In the genomic region with DNA sequence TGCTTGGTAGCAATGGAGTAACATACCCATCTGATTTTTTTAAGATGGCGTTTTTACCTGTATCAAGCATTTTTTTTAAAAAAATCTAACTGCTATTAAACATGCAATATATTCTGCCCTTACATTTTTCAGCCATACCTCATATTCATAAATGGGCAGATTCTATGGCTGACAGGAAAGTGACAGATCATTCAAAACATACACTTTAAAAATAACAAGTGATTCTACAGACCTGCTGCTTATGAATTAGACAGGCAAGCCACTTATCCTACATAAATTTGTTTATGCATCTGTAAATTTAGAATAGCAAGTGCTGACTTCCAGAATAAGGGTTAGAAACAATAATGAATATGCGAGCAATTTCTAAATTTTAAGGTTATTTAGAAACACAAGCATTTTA, we compare ENCODE assay signal across 3 cellular contexts.
"Had no signal": no experiment of that assay in that cellular context is flagged by ENCODE, and none has a peak within 500 bp of the region (broad histone marks: within the 10 kb centered on the region; RNA-seq: fewer than 3 reads in every experiment).

No MANE protein-coding gene starts in this region.

- DNase-seq: GDM1, GF-D8 had no signal

- H3K4me3 ChIP-seq: GM12878 had no signal
